11 cellular contexts compared by ENCODE assay signal in the genomic region with DNA sequence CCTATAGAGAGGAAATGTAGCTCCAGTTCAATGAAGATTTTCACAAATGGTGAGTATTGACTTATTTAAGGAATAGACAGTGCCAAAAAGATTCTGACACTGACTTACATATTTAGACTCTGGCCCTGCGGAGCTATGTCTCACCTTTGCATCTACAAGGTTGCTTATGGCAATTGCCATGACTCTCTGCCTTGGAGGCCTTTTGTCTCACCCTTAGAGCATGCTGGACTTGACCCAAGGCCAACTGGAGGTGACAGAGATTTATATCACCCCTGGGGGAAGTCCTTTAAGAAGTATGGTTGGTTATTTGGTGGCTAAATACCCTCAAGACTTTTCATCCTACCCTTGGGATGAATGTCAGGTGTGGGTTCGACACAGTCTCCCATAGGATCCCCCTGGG. TPM values are rescaled to one million over a fixed set of nuclear protein-coding genes. Genes with fewer than 3 reads are reported as not detected.
"Had no signal": no experiment of that assay in that cellular context is flagged by ENCODE, and none has a peak within 500 bp of the region (broad histone marks: within the 10 kb centered on the region; RNA-seq: fewer than 3 reads in every experiment).

No MANE protein-coding gene starts in this region.

- H3K27ac ChIP-seq: GM23248 had no signal

- H3K4me2 ChIP-seq: GM23338 had no signal

- H3K4me3 ChIP-seq: GM23248, GM23338, HAP-1 had no signal

- FAIRE-seq: H1, H54 had no signal

- ATAC-seq: GM23338, HCT116 had no signal

- DNase-seq: GM23248, GOT3, H7, H9, HCEC 1CT, HFFc6 had no signal

- H3K9me3 ChIP-seq: HAP-1 had no signal

- H3K9ac ChIP-seq: GM23248 had no signal

- H3K36me3 ChIP-seq: HAP-1 had no signal

- H2AFZ ChIP-seq: GM23248, GM23338 had no signal

RNA-seq across cellular contexts. Expression of a gene that starts 4.5 kb away (rescaled TPM):
- polyA plus RNA-seq: GM23248, GM23338, H1 had no signal

RNA-seq across cellular contexts. Expression of a gene that starts 52.9 kb away (rescaled TPM):
- polyA plus RNA-seq: GM23248, GM23338, H1 had no signal
